In genomic region chr16:59997706-59998105, GRCh38 we compare ENCODE assay signal across 34 cellular contexts.
"Had no signal": no experiment of that assay in that cellular context is flagged by ENCODE, and none has a peak within 500 bp of the region (broad histone marks: within the 10 kb centered on the region; RNA-seq: fewer than 3 reads in every experiment).

No MANE protein-coding gene starts in this region.

- H3K4me3 ChIP-seq: MG63 had no signal

- H3K36me3 ChIP-seq: MG63 had no signal

- DNase-seq: Karpas-422, Kasumi-1, MG63, MM.1S, MV-4-11, NCI-H1048, NCI-H1092, NCI-H1092 treated with DMSO at 0.1 percent for 48 hours, NCI-H1105, NCI-H1105 treated with DMSO at 0.1 percent for 48 hours, NCI-H1417, NCI-H1417 treated with DMSO at 0.1 percent for 48 hours, NCI-H1436, NCI-H1436 treated with DMSO at 0.1 percent for 48 hours, NCI-H146, NCI-H1694, NCI-H1694 treated with DMSO at 0.1 percent for 48 hours, NCI-H187, NCI-H187 treated with DMSO at 0.1 percent for 48 hours, NCI-H1930, NCI-H2029, NCI-H2029 treated with DMSO at 0.1 percent for 48 hours, NCI-H2081, NCI-H2081 treated with DMSO at 0.1 percent for 48 hours, NCI-H2107, NCI-H2171, NCI-H2171 treated with DMSO at 0.1 percent for 48 hours, NCI-H2227 treated with DMSO at 0.1 percent for 48 hours, NCI-H226, NCI-H345, NCI-H446, NCI-H446 treated with DMSO at 0.1 percent for 48 hours, NCI-H510A, NCI-H510A treated with DMSO at 0.1 percent for 48 hours had no signal

- H3K9me3 ChIP-seq: MG63 had no signal

- H3K27me3 ChIP-seq: MG63 had no signal
